ENCODE assay signal across 23 cellular contexts in the genomic region with DNA sequence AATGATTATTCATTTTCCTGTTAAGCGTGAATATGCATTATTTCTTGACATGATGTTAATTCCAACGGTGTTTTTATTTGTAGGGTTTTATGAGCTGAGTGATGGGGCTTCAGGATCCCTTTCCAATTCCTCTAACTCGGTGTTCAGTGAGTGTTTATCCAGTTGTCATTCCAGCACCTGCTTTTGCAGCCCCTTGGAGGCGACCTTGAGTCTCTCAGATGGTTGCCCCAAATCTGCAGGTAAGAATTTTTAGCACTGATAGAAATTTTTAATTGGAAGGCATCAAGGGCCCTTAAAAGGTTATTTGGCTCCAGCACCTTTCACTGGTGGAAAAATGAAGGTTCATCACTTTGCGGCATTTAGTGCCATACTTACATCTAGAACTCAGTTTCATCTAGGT. TPM values are rescaled to one million over a fixed set of nuclear protein-coding genes. Genes with fewer than 3 reads are reported as not detected.
DNase-seq lines count a peak whose midpoint lies in the region; ATAC-seq, FAIRE-seq and TF ChIP-seq lines count a peak whose summit lies in the region.
"Had no signal": no experiment of that assay in that cellular context is flagged by ENCODE, and none has a peak within 500 bp of the region (broad histone marks: within the 10 kb centered on the region; RNA-seq: fewer than 3 reads in every experiment).

No MANE protein-coding gene starts in this region.

- H3K27me3 Mint-ChIP-seq in nephron progenitor cell (ENCODE audit: low read depth, poor library complexity), result no peaks in the 10 kb centered on the region

- TF ChIP-seq CTCF in HCT116 (IDR thresholded peaks at IDR 0.05 in 2 of 3, conservative IDR thresholded peaks at IDR 0.05 in 1 of 3; ENCODE audit: borderline replicate concordance in 1 of 3, insufficient read depth in 1 of 3, low read depth in 2 of 3, low read length in 2 of 3) (peak; percentile 11 to 59 (median 48); a peak in 4 of 6 replicates), bronchial epithelial cell (IDR thresholded peaks at IDR 0.05; ENCODE audit: insufficient read depth, low read length, severe bottlenecking) (peak; percentile 21), nephron progenitor cell (IDR thresholded peaks at IDR 0.05) (no peak), coronary artery (IDR thresholded peaks at IDR 0.05) (no peak)

- H3K9me2 ChIP-seq in HCT116 (ENCODE audit: insufficient read depth), result no peaks in the 10 kb centered on the region

- no TSS peak for BruUV-seq in HCT116 (replicated peaks; lab: Mats Ljungman, UMichigan)

- H4K20me1 ChIP-seq in HCT116 (ENCODE audit: insufficient read depth), result no peaks in the 10 kb centered on the region

- H3K27ac Mint-ChIP-seq in nephron progenitor cell, result no peak overlapping the region
- H3K27ac Mint-ChIP-seq: activated naive CD8-positive, alpha-beta T cell treated with anti-CD3 and anti-CD28 coated beads for 36 hours; CD8-positive, alpha-beta T cell; IgD-negative memory B cell had no signal

- H2AFZ ChIP-seq in HCT116 (ENCODE audit: low read depth, low read length, poor library complexity, severe bottlenecking), result no peak overlapping the region

- H3K36me3 Mint-ChIP-seq in nephron progenitor cell (ENCODE audit: low read depth), result peaks cover 55% of the 10 kb centered on the region
- H3K36me3 Mint-ChIP-seq: activated naive CD8-positive, alpha-beta T cell treated with anti-CD3 and anti-CD28 coated beads for 36 hours; CD8-positive, alpha-beta T cell had no signal

- H3K27ac ChIP-seq in HCT116 (ENCODE audit: low read depth, low read length) (no peak overlapping the region), aorta (ENCODE audit: low read depth in 1 of 2, low read length in 2 of 2) (no peak overlapping the region), coronary artery (no peak overlapping the region)
- H3K27ac ChIP-seq: neutrophil, sigmoid colon had no signal

- no peak overlapping the region; the same call in 1 of the 2 replicates for H3K4me2 ChIP-seq in HCT116 (ENCODE audit: low read length)

- no peaks in the 10 kb centered on the region for H3K9me3 ChIP-seq in HCT116 (ENCODE audit: control insufficient read depth in 1 of 2, insufficient read depth in 1 of 2, low read depth in 1 of 2, low read length in 2 of 2)
- H3K9me3 ChIP-seq in aorta (ENCODE audit: control insufficient read depth, low read length), result no peaks in the 10 kb centered on the region
- H3K9me3 ChIP-seq: neutrophil, sigmoid colon, thyroid gland had no signal

- POLR2A ChIA-PET in HCT116 (lab: Charles Lee), result no interaction called here

- H3K9me3 Mint-ChIP-seq in nephron progenitor cell, result peaks cover 4% of the 10 kb centered on the region
- H3K9me3 Mint-ChIP-seq: activated naive CD8-positive, alpha-beta T cell treated with anti-CD3 and anti-CD28 coated beads for 36 hours; activated T-cell treated with anti-CD3 and anti-CD28 coated beads, Interleukin-2, amount 50 U/mL, for 4 hours; CD8-positive, alpha-beta T cell; central memory CD8-positive, alpha-beta T cell; IgD-negative memory B cell had no signal

- RAD21 ChIA-PET in HCT116 (lab: Charles Lee; ENCODE audit: low non-redundant PET in 1 of 2, low total read pairs in 2 of 2, uncharacterized antibody in 2 of 2, unreplicated experiment in 2 of 2), result no interaction called here

- CTCF ChIA-PET in HCT116 (lab: Charles Lee), result interaction anchor here (0.8 to 4.0 kb wide), 5 partner anchors 12 to 533 kb away, joined by 3 to 25 read pairs (median 3); no protein-coding TSS in a partner anchor

- no peak overlapping the region for H3K9ac ChIP-seq in HCT116 (ENCODE audit: low read length)

- DNase-seq in DMS53 (lab: John Stamatoyannopoulos, UW), result peak; percentile 10
- DNase-seq in DMS53 treated with DMSO at 0.1 percent for 48 hours (lab: John Stamatoyannopoulos, UW; ENCODE audit: unreplicated experiment), result no peak
- no peak for DNase-seq in HCT116 (ENCODE audit: low read depth, low spot score)
- DNase-seq in bronchial epithelial cell (ENCODE audit: low read depth), result no peak
- DNase-seq in nephron progenitor cell, result no peak
- no peak for DNase-seq in aorta
- no peak for DNase-seq in RPMI8226
- no peak for DNase-seq in coronary artery (ENCODE audit: low spot score)
- DNase-seq: activated CD4-positive, alpha-beta T cell treated with anti-CD3 and anti-CD28 coated beads, Interleukin-2, amount 50 U/mL, for 48 hours; activated naive CD8-positive, alpha-beta T cell treated with anti-CD3 and anti-CD28 coated beads for 36 hours; activated T-cell treated with anti-CD3 and anti-CD28 coated beads, Interleukin-2, amount 50 U/mL, for 4 hours; CD8-positive, alpha-beta T cell; head of caudate nucleus; islet precursor cell; NCI-H1092; NCI-H345; sigmoid colon; stimulated activated CD4-positive, alpha-beta T cell treated with anti-CD3 and anti-CD28 coated beads, Interleukin-4, amount 100 ng/mL, for 24 hours; thyroid gland had no signal

- ATAC-seq in HCT116, result no peak
- ATAC-seq in aorta (ENCODE audit: low FRiP score), result no peak
- ATAC-seq: activated T-cell treated with anti-CD3 and anti-CD28 coated beads, Interleukin-2, amount 50 U/mL, for 4 hours; CD8-positive, alpha-beta T cell had no signal

- H3K36me3 ChIP-seq in HCT116 (ENCODE audit: control insufficient read depth in 1 of 2, insufficient read depth in 2 of 2, low read length in 2 of 2) (no peaks in the 10 kb centered on the region), bronchial epithelial cell (ENCODE audit: control insufficient read depth, insufficient read depth, low read length) (no peaks in the 10 kb centered on the region), aorta (ENCODE audit: control insufficient read depth in 1 of 2, insufficient read depth in 2 of 2, low read length in 1 of 2) (peaks cover 8 to 10% of the 10 kb centered on the region in 2 donors)

- H3K4me1 ChIP-seq in HCT116 (ENCODE audit: control insufficient read depth in 1 of 2, insufficient read depth in 2 of 2, low read length in 2 of 2) (peaks cover 7 to 39% of the 10 kb centered on the region in 2 experiments; a peak in 3 of 4 replicates), aorta (ENCODE audit: control insufficient read depth in 1 of 2, insufficient read depth in 2 of 2, low read length in 2 of 2) (peaks cover 0 to 3% of the 10 kb centered on the region in 2 donors)

- peak; percentile 39; the same call in 1 of the 2 replicates for TF ChIP-seq RAD21 in HCT116 (IDR thresholded peaks at IDR 0.05; ENCODE audit: low read depth)

- intact Hi-C loops in HCT116 (cut with micrococcal nuclease), result loop anchor here (2.0 to 5.0 kb wide), 5 partner anchors 379 to 533 kb away; no protein-coding TSS in a partner anchor
- intact Hi-C loops in aorta (cut with DNase I), result no loop called here

- H3K4me3 Mint-ChIP-seq in nephron progenitor cell, result peak overlapping the region; percentile 62
- H3K4me3 Mint-ChIP-seq: activated naive CD8-positive, alpha-beta T cell treated with anti-CD3 and anti-CD28 coated beads for 36 hours; activated T-cell treated with anti-CD3 and anti-CD28 coated beads, Interleukin-2, amount 50 U/mL, for 4 hours; CD8-positive, alpha-beta T cell; central memory CD8-positive, alpha-beta T cell; IgD-negative memory B cell had no signal

- no peak overlapping the region for H3K4me3 ChIP-seq in HCT116 (replicated peaks in 1 of 2; ENCODE audit: low read depth in 1 of 2, low read length in 2 of 2)
- no peak overlapping the region for H3K4me3 ChIP-seq in bronchial epithelial cell (ENCODE audit: low read depth, low read length)
- H3K4me3 ChIP-seq in aorta (ENCODE audit: low read length in 2 of 2), result no peak overlapping the region
- H3K4me3 ChIP-seq in coronary artery, result no peak overlapping the region
- H3K4me3 ChIP-seq: sigmoid colon, thyroid gland had no signal

- no peaks in the 10 kb centered on the region for H3K79me2 ChIP-seq in HCT116 (ENCODE audit: insufficient read depth, low read length)

- WGBS in aorta, 2 donors, result 88% methylated on average over 5 of the region's 5 CpGs

- H3K27me3 ChIP-seq in HCT116 (ENCODE audit: insufficient read depth, low read length), result peaks cover 3% of the 10 kb centered on the region; the same call in 1 of the 2 replicates
- H3K27me3 ChIP-seq in bronchial epithelial cell (ENCODE audit: control insufficient read depth, insufficient read depth, low read length), result peaks cover 13% of the 10 kb centered on the region
- no peaks in the 10 kb centered on the region for H3K27me3 ChIP-seq in aorta (ENCODE audit: control insufficient read depth in 1 of 2, insufficient read depth in 2 of 2, low read length in 1 of 2)
- H3K27me3 ChIP-seq: sigmoid colon, thyroid gland had no signal

- H3K4me1 Mint-ChIP-seq in nephron progenitor cell, result peaks cover 55% of the 10 kb centered on the region

- TF ChIP-seq POLR2A in HCT116 (IDR thresholded peaks at IDR 0.05; ENCODE audit: borderline replicate concordance, extremely low read depth, insufficient read depth, insufficient read length), result no peak

- no peak for FAIRE-seq in bronchial epithelial cell (lab: Jason Lieb, UNC)

TF ChIP-seq in HCT116, 20 proteins besides CTCF, POLR2A, EP300 and RAD21 (continues in another document):
- TF ChIP-seq SP1 (IDR thresholded peaks at IDR 0.05; ENCODE audit: low read depth), result no peak
- TF ChIP-seq EZH2phosphoT487 (IDR thresholded peaks at IDR 0.05; ENCODE audit: borderline replicate concordance), result no peak
- TF ChIP-seq, protein P1, sequence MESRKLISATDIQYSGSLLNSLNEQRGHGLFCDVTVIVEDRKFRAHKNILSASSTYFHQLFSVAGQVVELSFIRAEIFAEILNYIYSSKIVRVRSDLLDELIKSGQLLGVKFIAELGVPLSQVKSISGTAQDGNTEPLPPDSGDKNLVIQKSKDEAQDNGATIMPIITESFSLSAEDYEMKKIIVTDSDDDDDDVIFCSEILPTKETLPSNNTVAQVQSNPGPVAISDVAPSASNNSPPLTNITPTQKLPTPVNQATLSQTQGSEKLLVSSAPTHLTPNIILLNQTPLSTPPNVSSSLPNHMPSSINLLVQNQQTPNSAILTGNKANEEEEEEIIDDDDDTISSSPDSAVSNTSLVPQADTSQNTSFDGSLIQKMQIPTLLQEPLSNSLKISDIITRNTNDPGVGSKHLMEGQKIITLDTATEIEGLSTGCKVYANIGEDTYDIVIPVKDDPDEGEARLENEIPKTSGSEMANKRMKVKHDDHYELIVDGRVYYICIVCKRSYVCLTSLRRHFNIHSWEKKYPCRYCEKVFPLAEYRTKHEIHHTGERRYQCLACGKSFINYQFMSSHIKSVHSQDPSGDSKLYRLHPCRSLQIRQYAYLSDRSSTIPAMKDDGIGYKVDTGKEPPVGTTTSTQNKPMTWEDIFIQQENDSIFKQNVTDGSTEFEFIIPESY (IDR thresholded peaks at IDR 0.05; ENCODE audit: extremely low read depth, insufficient replicate concordance, low read length), result no peak
- no peak for TF ChIP-seq EZH2 (IDR thresholded peaks at IDR 0.05)

RNA-seq across cellular contexts. Expression of gene DACT1, which starts 3.7 kb away (rescaled TPM):
- 1.6 TPM for total RNA-seq in HCT116 (2021; ENCODE audit: unreplicated experiment)
- 1.1 and 1.8 TPM in 2 replicates for polyA plus RNA-seq in HCT116 (2012)
- 1.1 and 1.4 TPM in 2 replicates for total RNA-seq in bronchial epithelial cell
- 10 to 100 TPM; 33.6 to 43.6 TPM for total RNA-seq in aorta
- polyA plus RNA-seq in aorta, result 10 to 100 TPM in 1 of 2 donors, 1 to 10 TPM in 1; 7.5 to 21.2 TPM
- total RNA-seq: OCI-LY7 had no signal

Comparison
In these comparisons a context has a peak if more than half of its experiments do, and no peak if none do; other contexts are left out.
1. CTCF ChIP-seq: peak in HCT116 (3 of 3) and bronchial epithelial cell (single experiment); none in nephron progenitor cell (single experiment) and coronary artery (single experiment).
2. RNA of gene DACT1, which starts 3.7 kb away (total RNA-seq): 33.6 to 43.6 TPM in aorta; 1.6 TPM in HCT116 (single experiment) and 1.1 to 1.4 TPM in bronchial epithelial cell; every median in the first group is over 10 times any median in the second.